8 cellular contexts compared by ENCODE assay signal in genomic region chr2:204545861-204546773, GRCh38. TPM values are rescaled to one million over a fixed set of nuclear protein-coding genes. Genes with fewer than 3 reads are reported as not detected.
DNase-seq lines count a peak whose midpoint lies in the region; ATAC-seq and TF ChIP-seq lines count a peak whose summit lies in the region.

No MANE protein-coding gene starts in this region.

- no peaks in the 10 kb centered on the region for H3K9me3 Mint-ChIP-seq in endothelial cell (ENCODE audit: unreplicated experiment)
- H3K9me3 Mint-ChIP-seq in naive thymus-derived CD4-positive, alpha-beta T cell = no peaks in the 10 kb centered on the region

- peak overlapping the region; percentile 94 for H3K4me3 Mint-ChIP-seq in endothelial cell (ENCODE audit: unreplicated experiment)
- H3K4me3 Mint-ChIP-seq in naive thymus-derived CD4-positive, alpha-beta T cell = peak overlapping the region; percentile 67 to 90 (median 78)

- peaks cover 21% of the 10 kb centered on the region for H3K4me1 Mint-ChIP-seq in endothelial cell (ENCODE audit: unreplicated experiment)
- H3K4me1 Mint-ChIP-seq in naive thymus-derived CD4-positive, alpha-beta T cell = peaks cover 8 to 17% (median 13%) of the 10 kb centered on the region in 7 donors

- H3K4me1 ChIP-seq in Panc1 (ENCODE audit: control insufficient read depth, insufficient read depth, low read length) = 0 out of 2 replicates have a peak, but pooled peaks cover 4% of the 10 kb centered on the region
- H3K4me1 ChIP-seq in naive thymus-derived CD4-positive, alpha-beta T cell (ENCODE audit: control insufficient read depth in 2 of 2, insufficient read depth in 2 of 2, low read length in 2 of 2) = peaks cover 4 to 11% of the 10 kb centered on the region in 2 donors

- H3K36me3 ChIP-seq in Panc1 (ENCODE audit: control insufficient read depth, insufficient read depth, low read length) = no peaks in the 10 kb centered on the region
- H3K36me3 ChIP-seq in naive thymus-derived CD4-positive, alpha-beta T cell (ENCODE audit: control insufficient read depth in 2 of 3, insufficient read depth in 3 of 3, low read length in 3 of 3) = no peaks in the 10 kb centered on the region

- intact Hi-C loops in Panc1 (cut with micrococcal nuclease; ENCODE audit: unreplicated experiment) = no loop called here
- intact Hi-C loops in naive thymus-derived CD4-positive, alpha-beta T cell (cut with micrococcal nuclease) = no loop called here

- no peaks in the 10 kb centered on the region for H3K36me3 Mint-ChIP-seq in endothelial cell (ENCODE audit: low read depth, unreplicated experiment)
- no peaks in the 10 kb centered on the region for H3K36me3 Mint-ChIP-seq in naive thymus-derived CD4-positive, alpha-beta T cell

- DNase-seq in DMS153 (lab: John Stamatoyannopoulos, UW) = peak; percentile 31
- no peak for DNase-seq in Panc1 (ENCODE audit: low read depth, low spot score)
- DNase-seq in endothelial cell (ENCODE audit: low spot score) = peak; percentile 8
- peak in 3 of 9 donors; percentile 0 to 7 (median 4) for DNase-seq in naive thymus-derived CD4-positive, alpha-beta T cell
- no peak for DNase-seq in ecto neural progenitor cell (ENCODE audit: low spot score)
- DNase-seq in NK-92 (lab: John Stamatoyannopoulos, UW; ENCODE audit: unreplicated experiment) = no peak

- H3K4me3 ChIP-seq in Panc1 (ENCODE audit: low read depth in 2 of 2, low read length in 2 of 2) = peak overlapping the region; percentile 56 to 65
- H3K4me3 ChIP-seq in naive thymus-derived CD4-positive, alpha-beta T cell (ENCODE audit: low read length) = peak overlapping the region; percentile 8

- ATAC-seq in HG02763 (IDR thresholded peaks at IDR 0.05; ENCODE audit: unreplicated experiment) (peak; percentile 17), Panc1 (peak; percentile 23), GM21360 (IDR thresholded peaks at IDR 0.05; ENCODE audit: unreplicated experiment) (no peak)
- peak; percentile 25 for ATAC-seq in naive thymus-derived CD4-positive, alpha-beta T cell

- TF ChIP-seq CTCF in Panc1 (IDR thresholded peaks at IDR 0.05) (no peak), endothelial cell (IDR thresholded peaks at IDR 0.05; ENCODE audit: unreplicated experiment) (no peak)

- peaks cover 13% of the 10 kb centered on the region; the same call in 1 of the 2 replicates for H3K27me3 ChIP-seq in Panc1 (ENCODE audit: control insufficient read depth, insufficient read depth, low read length)
- no peaks in the 10 kb centered on the region for H3K27me3 ChIP-seq in naive thymus-derived CD4-positive, alpha-beta T cell (ENCODE audit: control insufficient read depth in 2 of 2, insufficient read depth in 2 of 2, low read length in 2 of 2)

- H3K27ac ChIP-seq in Panc1 (ENCODE audit: low read length) = no peak overlapping the region
- H3K27ac ChIP-seq in naive thymus-derived CD4-positive, alpha-beta T cell (ENCODE audit: low read depth, low read length) = no peak overlapping the region

- CTCF ChIA-PET in Panc1 (lab: Charles Lee) = no interaction called here
- CTCF ChIA-PET in naive thymus-derived CD4-positive, alpha-beta T cell (lab: Charles Lee) = interaction anchor here (1.1 kb wide), 1 partner anchor 222 kb away, joined by 3 read pairs; no protein-coding TSS in a partner anchor

- BruUV-seq in Panc1 (replicated peaks; lab: Mats Ljungman, UMichigan) = no TSS peak

- H3K27me3 Mint-ChIP-seq in endothelial cell (ENCODE audit: unreplicated experiment) = peaks cover 11% of the 10 kb centered on the region
- H3K27me3 Mint-ChIP-seq in naive thymus-derived CD4-positive, alpha-beta T cell = peaks cover 10 to 55% (median 32%) of the 10 kb centered on the region in 5 donors

- peak overlapping the region; percentile 24 for H3K27ac Mint-ChIP-seq in endothelial cell (ENCODE audit: unreplicated experiment)
- no peak overlapping the region for H3K27ac Mint-ChIP-seq in naive thymus-derived CD4-positive, alpha-beta T cell

- POLR2A ChIA-PET in Panc1 (lab: Charles Lee) = no interaction called here
- POLR2A ChIA-PET in naive thymus-derived CD4-positive, alpha-beta T cell (lab: Charles Lee) = no interaction called here

- no peaks in the 10 kb centered on the region for H3K9me3 ChIP-seq in Panc1 (ENCODE audit: control insufficient read depth, insufficient read depth, low read depth, low read length)
- H3K9me3 ChIP-seq in naive thymus-derived CD4-positive, alpha-beta T cell (ENCODE audit: control insufficient read depth in 2 of 3, low read length in 3 of 3) = no peaks in the 10 kb centered on the region

- in situ Hi-C loops in Panc1 (cut with HindIII; ENCODE audit: low pct_unique_long_range_greater_than_20kb, low sequenced_read_pairs) = no loop called here

RNA-seq across cellular contexts. Expression of gene PARD3B, which starts 0.8 kb away (rescaled TPM):
- 3.6 TPM for total RNA-seq in Panc1 (2021; ENCODE audit: unreplicated experiment)
- 0.63 TPM for polyA plus RNA-seq in Panc1 (2012; ENCODE audit: insufficient read length)
- 17.4 TPM for total RNA-seq in endothelial cell (ENCODE audit: unreplicated experiment)
- 1 to 10 TPM in 3 of 5 experiments, under 1 TPM in 2; 0.41 to 4.0 (median 1.9) TPM for total RNA-seq in naive thymus-derived CD4-positive, alpha-beta T cell
- polyA plus RNA-seq in naive thymus-derived CD4-positive, alpha-beta T cell = under 1 TPM; 0.22 to 0.27 TPM

Comparison
In these comparisons a context has a peak if more than half of its experiments do, and no peak if none do; other contexts are left out.
1. DNase-seq: peak in DMS153 (single experiment) and endothelial cell (single experiment); none in Panc1 (single experiment), ecto neural progenitor cell (single experiment) and NK-92 (single experiment).